ENCODE assay signal across 1 cellular context in genomic region chr1:6603851-6604558, GRCh38.
TF ChIP-seq lines count a peak whose summit lies in the region.

No MANE protein-coding gene starts in this region.

TF ChIP-seq in K562, 482 proteins besides CTCF, POLR2A, EP300 and RAD21 (continued from another document and continues in another):
- TF ChIP-seq, protein P1, sequence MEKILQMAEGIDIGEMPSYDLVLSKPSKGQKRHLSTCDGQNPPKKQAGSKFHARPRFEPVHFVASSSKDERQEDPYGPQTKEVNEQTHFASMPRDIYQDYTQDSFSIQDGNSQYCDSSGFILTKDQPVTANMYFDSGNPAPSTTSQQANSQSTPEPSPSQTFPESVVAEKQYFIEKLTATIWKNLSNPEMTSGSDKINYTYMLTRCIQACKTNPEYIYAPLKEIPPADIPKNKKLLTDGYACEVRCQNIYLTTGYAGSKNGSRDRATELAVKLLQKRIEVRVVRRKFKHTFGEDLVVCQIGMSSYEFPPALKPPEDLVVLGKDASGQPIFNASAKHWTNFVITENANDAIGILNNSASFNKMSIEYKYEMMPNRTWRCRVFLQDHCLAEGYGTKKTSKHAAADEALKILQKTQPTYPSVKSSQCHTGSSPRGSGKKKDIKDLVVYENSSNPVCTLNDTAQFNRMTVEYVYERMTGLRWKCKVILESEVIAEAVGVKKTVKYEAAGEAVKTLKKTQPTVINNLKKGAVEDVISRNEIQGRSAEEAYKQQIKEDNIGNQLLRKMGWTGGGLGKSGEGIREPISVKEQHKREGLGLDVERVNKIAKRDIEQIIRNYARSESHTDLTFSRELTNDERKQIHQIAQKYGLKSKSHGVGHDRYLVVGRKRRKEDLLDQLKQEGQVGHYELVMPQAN (IDR thresholded peaks at IDR 0.05; ENCODE audit: borderline replicate concordance) = peak; percentile 95; the same call in 1 of the 2 replicates
- no peak for TF ChIP-seq ATF1 (CRISPR knock-in tag; IDR thresholded peaks at IDR 0.05)
- TF ChIP-seq ATF1 (tag; IDR thresholded peaks at IDR 0.05) = peak; percentile 83
- TF ChIP-seq MTA1 (IDR thresholded peaks at IDR 0.05; ENCODE audit: borderline replicate concordance) = 0 out of 2 replicates have a peak, but pooled peaks have one; percentile 8
- peak; percentile 47; the same call in 1 of the 2 replicates for TF ChIP-seq STAG1 (CRISPR knock-in tag; IDR thresholded peaks at IDR 0.05; ENCODE audit: borderline replicate concordance)
- peak; percentile 29; the same call in 1 of the 2 replicates for TF ChIP-seq KLF10 (CRISPR knock-in tag; IDR thresholded peaks at IDR 0.05)
- TF ChIP-seq, protein P2, sequence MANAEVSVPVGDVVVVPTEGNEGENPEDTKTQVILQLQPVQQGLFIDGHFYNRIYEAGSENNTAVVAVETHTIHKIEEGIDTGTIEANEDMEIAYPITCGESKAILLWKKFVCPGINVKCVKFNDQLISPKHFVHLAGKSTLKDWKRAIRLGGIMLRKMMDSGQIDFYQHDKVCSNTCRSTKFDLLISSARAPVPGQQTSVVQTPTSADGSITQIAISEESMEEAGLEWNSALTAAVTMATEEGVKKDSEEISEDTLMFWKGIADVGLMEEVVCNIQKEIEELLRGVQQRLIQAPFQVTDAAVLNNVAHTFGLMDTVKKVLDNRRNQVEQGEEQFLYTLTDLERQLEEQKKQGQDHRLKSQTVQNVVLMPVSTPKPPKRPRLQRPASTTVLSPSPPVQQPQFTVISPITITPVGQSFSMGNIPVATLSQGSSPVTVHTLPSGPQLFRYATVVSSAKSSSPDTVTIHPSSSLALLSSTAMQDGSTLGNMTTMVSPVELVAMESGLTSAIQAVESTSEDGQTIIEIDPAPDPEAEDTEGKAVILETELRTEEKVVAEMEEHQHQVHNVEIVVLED (CRISPR knock-in tag; IDR thresholded peaks at IDR 0.05) = peak; percentile 23; the same call in 1 of the 2 replicates
- TF ChIP-seq SIN3A (IDR thresholded peaks at IDR 0.05; ENCODE audit: borderline replicate concordance in 2 of 2, control insufficient read depth in 1 of 2, low read depth in 2 of 2, low read length in 2 of 2) = peak; percentile 74 to 86; a peak in 2 of 4 replicates
- 0 out of 4 replicates have a peak, but pooled peaks of 1 of the 2 experiments have one; percentile 20 for TF ChIP-seq NONO (IDR thresholded peaks at IDR 0.05; ENCODE audit: low read depth in 2 of 2, low read length in 1 of 2)
- peak; percentile 15; the same call in 1 of the 2 replicates for TF ChIP-seq OTX1 (CRISPR knock-in tag; IDR thresholded peaks at IDR 0.05)
- TF ChIP-seq POLR2B (IDR thresholded peaks at IDR 0.05; ENCODE audit: low read depth, partially characterized antibody) = no peak
- peak; percentile 69 to 90; a peak in 3 of 4 replicates for TF ChIP-seq SRF (CRISPR knock-in tag; IDR thresholded peaks at IDR 0.05)
- TF ChIP-seq PHF8 (IDR thresholded peaks at IDR 0.05; ENCODE audit: borderline replicate concordance, low read length) = peak; percentile 12; the same call in 1 of the 2 replicates
- TF ChIP-seq ZNF347 (CRISPR knock-in tag; IDR thresholded peaks at IDR 0.05; ENCODE audit: low read depth) = peak; percentile 77; the same call in 1 of the 2 replicates
- TF ChIP-seq POLR2H (tag; IDR thresholded peaks at IDR 0.05; ENCODE audit: low read depth) = peak; percentile 45; the same call in 1 of the 2 replicates
- TF ChIP-seq, protein P3, sequence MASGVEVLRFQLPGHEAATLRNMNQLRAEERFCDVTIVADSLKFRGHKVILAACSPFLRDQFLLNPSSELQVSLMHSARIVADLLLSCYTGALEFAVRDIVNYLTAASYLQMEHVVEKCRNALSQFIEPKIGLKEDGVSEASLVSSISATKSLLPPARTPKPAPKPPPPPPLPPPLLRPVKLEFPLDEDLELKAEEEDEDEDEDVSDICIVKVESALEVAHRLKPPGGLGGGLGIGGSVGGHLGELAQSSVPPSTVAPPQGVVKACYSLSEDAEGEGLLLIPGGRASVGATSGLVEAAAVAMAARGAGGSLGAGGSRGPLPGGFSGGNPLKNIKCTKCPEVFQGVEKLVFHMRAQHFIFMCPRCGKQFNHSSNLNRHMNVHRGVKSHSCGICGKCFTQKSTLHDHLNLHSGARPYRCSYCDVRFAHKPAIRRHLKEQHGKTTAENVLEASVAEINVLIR (CRISPR knock-in tag; IDR thresholded peaks at IDR 0.05) = peak; percentile 26; the same call in 1 of the 2 replicates
- TF ChIP-seq, protein P4, sequence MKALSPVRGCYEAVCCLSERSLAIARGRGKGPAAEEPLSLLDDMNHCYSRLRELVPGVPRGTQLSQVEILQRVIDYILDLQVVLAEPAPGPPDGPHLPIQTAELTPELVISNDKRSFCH (CRISPR knock-in tag; IDR thresholded peaks at IDR 0.05) = no peak; the same call in 1 of the 2 replicates
- TF ChIP-seq, protein P4 (tag; IDR thresholded peaks at IDR 0.05) = peak; percentile 96
- no peak for TF ChIP-seq ZNF212 (CRISPR knock-in tag; IDR thresholded peaks at IDR 0.05)
- no peak for TF ChIP-seq THRA (IDR thresholded peaks at IDR 0.05)
- TF ChIP-seq, protein P5, sequence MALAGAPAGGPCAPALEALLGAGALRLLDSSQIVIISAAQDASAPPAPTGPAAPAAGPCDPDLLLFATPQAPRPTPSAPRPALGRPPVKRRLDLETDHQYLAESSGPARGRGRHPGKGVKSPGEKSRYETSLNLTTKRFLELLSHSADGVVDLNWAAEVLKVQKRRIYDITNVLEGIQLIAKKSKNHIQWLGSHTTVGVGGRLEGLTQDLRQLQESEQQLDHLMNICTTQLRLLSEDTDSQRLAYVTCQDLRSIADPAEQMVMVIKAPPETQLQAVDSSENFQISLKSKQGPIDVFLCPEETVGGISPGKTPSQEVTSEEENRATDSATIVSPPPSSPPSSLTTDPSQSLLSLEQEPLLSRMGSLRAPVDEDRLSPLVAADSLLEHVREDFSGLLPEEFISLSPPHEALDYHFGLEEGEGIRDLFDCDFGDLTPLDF (CRISPR knock-in tag; IDR thresholded peaks at IDR 0.05) = peak; percentile 78
- 0 out of 2 replicates have a peak, but pooled peaks have one; percentile 74 for TF ChIP-seq CAMTA2 (CRISPR knock-in tag; conservative IDR thresholded peaks at IDR 0.05)
- TF ChIP-seq, protein P6, sequence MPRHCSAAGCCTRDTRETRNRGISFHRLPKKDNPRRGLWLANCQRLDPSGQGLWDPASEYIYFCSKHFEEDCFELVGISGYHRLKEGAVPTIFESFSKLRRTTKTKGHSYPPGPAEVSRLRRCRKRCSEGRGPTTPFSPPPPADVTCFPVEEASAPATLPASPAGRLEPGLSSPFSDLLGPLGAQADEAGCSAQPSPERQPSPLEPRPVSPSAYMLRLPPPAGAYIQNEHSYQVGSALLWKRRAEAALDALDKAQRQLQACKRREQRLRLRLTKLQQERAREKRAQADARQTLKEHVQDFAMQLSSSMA (CRISPR knock-in tag; IDR thresholded peaks at IDR 0.05) = peak; percentile 69; the same call in 1 of the 2 replicates
- TF ChIP-seq THAP12 (CRISPR knock-in tag; IDR thresholded peaks at IDR 0.05) = no peak
- TF ChIP-seq ZNF165 (CRISPR knock-in tag; IDR thresholded peaks at IDR 0.05; ENCODE audit: borderline replicate concordance) = no peak
- TF ChIP-seq GABPA (tag; conservative IDR thresholded peaks at IDR 0.05; ENCODE audit: low read depth) = peak; percentile 66
- no peak for TF ChIP-seq ZNF717 (CRISPR knock-in tag; IDR thresholded peaks at IDR 0.05)
- TF ChIP-seq ZNF785 (CRISPR knock-in tag; IDR thresholded peaks at IDR 0.05) = no peak
- no peak for TF ChIP-seq NR2C1 (IDR thresholded peaks at IDR 0.05)
- peak; percentile 39 for TF ChIP-seq NR2C1 (tag; IDR thresholded peaks at IDR 0.05)
- peak; percentile 60; the same call in 1 of the 2 replicates for TF ChIP-seq GATAD2A (IDR thresholded peaks at IDR 0.05)
- TF ChIP-seq CCAR2 (IDR thresholded peaks at IDR 0.05; ENCODE audit: low read depth, low read length) = no peak
- 0 out of 2 replicates have a peak, but pooled peaks have one; percentile 34 for TF ChIP-seq MTA3 (IDR thresholded peaks at IDR 0.05; ENCODE audit: borderline replicate concordance)
- TF ChIP-seq E2F3 (CRISPR knock-in tag; IDR thresholded peaks at IDR 0.05) = peak; percentile 85; the same call in 1 of the 2 replicates
- TF ChIP-seq, protein P7, sequence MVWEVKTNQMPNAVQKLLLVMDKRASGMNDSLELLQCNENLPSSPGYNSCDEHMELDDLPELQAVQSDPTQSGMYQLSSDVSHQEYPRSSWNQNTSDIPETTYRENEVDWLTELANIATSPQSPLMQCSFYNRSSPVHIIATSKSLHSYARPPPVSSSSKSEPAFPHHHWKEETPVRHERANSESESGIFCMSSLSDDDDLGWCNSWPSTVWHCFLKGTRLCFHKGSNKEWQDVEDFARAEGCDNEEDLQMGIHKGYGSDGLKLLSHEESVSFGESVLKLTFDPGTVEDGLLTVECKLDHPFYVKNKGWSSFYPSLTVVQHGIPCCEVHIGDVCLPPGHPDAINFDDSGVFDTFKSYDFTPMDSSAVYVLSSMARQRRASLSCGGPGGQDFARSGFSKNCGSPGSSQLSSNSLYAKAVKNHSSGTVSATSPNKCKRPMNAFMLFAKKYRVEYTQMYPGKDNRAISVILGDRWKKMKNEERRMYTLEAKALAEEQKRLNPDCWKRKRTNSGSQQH (CRISPR knock-in tag; IDR thresholded peaks at IDR 0.05) = 0 out of 2 replicates have a peak, but pooled peaks have one; percentile 38
- peak; percentile 64; the same call in 1 of the 2 replicates for TF ChIP-seq ATF7 (IDR thresholded peaks at IDR 0.05)
- TF ChIP-seq SAFB (IDR thresholded peaks at IDR 0.05; ENCODE audit: borderline replicate concordance, low read depth, low read length) = no peak
- TF ChIP-seq, protein P8, sequence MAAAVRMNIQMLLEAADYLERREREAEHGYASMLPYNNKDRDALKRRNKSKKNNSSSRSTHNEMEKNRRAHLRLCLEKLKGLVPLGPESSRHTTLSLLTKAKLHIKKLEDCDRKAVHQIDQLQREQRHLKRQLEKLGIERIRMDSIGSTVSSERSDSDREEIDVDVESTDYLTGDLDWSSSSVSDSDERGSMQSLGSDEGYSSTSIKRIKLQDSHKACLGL (CRISPR knock-in tag; IDR thresholded peaks at IDR 0.05; ENCODE audit: borderline replicate concordance, poor library complexity, severe bottlenecking) = peak; percentile 97
- TF ChIP-seq L3MBTL2 (IDR thresholded peaks at IDR 0.05) = peak; percentile 97
- no peak for TF ChIP-seq KLF16 (IDR thresholded peaks at IDR 0.05)
- TF ChIP-seq, protein P9, sequence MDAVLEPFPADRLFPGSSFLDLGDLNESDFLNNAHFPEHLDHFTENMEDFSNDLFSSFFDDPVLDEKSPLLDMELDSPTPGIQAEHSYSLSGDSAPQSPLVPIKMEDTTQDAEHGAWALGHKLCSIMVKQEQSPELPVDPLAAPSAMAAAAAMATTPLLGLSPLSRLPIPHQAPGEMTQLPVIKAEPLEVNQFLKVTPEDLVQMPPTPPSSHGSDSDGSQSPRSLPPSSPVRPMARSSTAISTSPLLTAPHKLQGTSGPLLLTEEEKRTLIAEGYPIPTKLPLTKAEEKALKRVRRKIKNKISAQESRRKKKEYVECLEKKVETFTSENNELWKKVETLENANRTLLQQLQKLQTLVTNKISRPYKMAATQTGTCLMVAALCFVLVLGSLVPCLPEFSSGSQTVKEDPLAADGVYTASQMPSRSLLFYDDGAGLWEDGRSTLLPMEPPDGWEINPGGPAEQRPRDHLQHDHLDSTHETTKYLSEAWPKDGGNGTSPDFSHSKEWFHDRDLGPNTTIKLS (IDR thresholded peaks at IDR 0.05; ENCODE audit: borderline replicate concordance, low read depth) = peak; percentile 60; the same call in 1 of the 2 replicates
